In genomic region chrX:53544936-53545335, GRCh38 we compare ENCODE assay signal across 19 cellular contexts.
"Had no signal": no experiment of that assay in that cellular context is flagged by ENCODE, and none has a peak within 500 bp of the region (broad histone marks: within the 10 kb centered on the region; RNA-seq: fewer than 3 reads in every experiment).

No MANE protein-coding gene starts in this region.

- H3K36me3 ChIP-seq: ovary, prostate gland had no signal

- H3K9me3 ChIP-seq: heart right ventricle, ovary, prostate gland, upper lobe of left lung had no signal

- H3K4me3 ChIP-seq: heart right ventricle, ovary, prostate gland, upper lobe of left lung had no signal

- ATAC-seq: activated CD4-positive, alpha-beta T cell treated with anti-CD3 and anti-CD28 coated beads for 36 hours; activated CD8-positive, alpha-beta memory T cell treated with anti-CD3 and anti-CD28 coated beads, Interleukin-2, amount 10 ng/mL, durations not matched to agents 7 days and 5 days; heart right ventricle; left cardiac atrium; natural killer cell treated with Interleukin-12 subunit alpha and Interleukin-12 subunit beta and Interleukin-15 and Interleukin-18, amount 100 ng/mL, for 72 hours; stimulated activated naive CD8-positive, alpha-beta T cell treated with anti-CD3 and anti-CD28 coated beads, Interleukin-15, Interleukin-2, amounts not matched to agents 100 U/mL and 50 U/mL, for 24 hours had no signal

- H3K27me3 ChIP-seq: ovary, upper lobe of left lung had no signal

- DNase-seq: activated B cell treated with CpG ODN at 0.5 μM for 24 hours; activated CD4-positive, alpha-beta memory T cell treated with anti-CD3 and anti-CD28 coated beads for 36 hours; activated CD4-positive, alpha-beta T cell treated with anti-CD3 and anti-CD28 coated beads for 36 hours; activated CD8-positive, alpha-beta memory T cell treated with anti-CD3 and anti-CD28 coated beads, Interleukin-2, amount 10 ng/mL, durations not matched to agents 7 days and 5 days; activated naive CD4-positive, alpha-beta T cell treated with Interleukin-2 at 50 U/mL for 16 hours; activated naive CD8-positive, alpha-beta T cell treated with anti-CD3 and anti-CD28 coated beads, Interleukin-2, amount 10 ng/mL, durations not matched to agents 7 days and 5 days; amygdala; cortex of kidney; heart right ventricle; islet precursor cell; left cardiac atrium; ovary; stimulated activated CD4-positive, alpha-beta T cell treated with anti-CD3 and anti-CD28 coated beads, Interleukin-4, amount 100 ng/mL, for 24 hours; stimulated activated naive CD8-positive, alpha-beta T cell treated with anti-CD3 and anti-CD28 coated beads, Interleukin-15, Interleukin-2, amounts not matched to agents 100 U/mL and 50 U/mL, for 24 hours; T1000 had no signal

- H3K27ac ChIP-seq: epithelial cell of prostate, heart right ventricle, ovary, prostate gland, upper lobe of left lung had no signal

- H3K4me1 ChIP-seq: heart right ventricle, prostate gland, upper lobe of left lung had no signal
